In genomic region chr10:4826788-4827324, GRCh38 we compare ENCODE assay signal across 8 cellular contexts. TPM values are rescaled to one million over a fixed set of nuclear protein-coding genes. Genes with fewer than 3 reads are reported as not detected.
A peak's percentile ranks its signal among the peaks of the same experiment; 100 is the strongest.
DNase-seq lines count a peak whose midpoint lies in the region; ATAC-seq, FAIRE-seq and TF ChIP-seq lines count a peak whose summit lies in the region.

No MANE protein-coding gene starts in this region.

- H3K4me1 ChIP-seq in iPS-15b (ENCODE audit: control insufficient read depth, insufficient read depth, low read length) (no peaks in the 10 kb centered on the region), small intestine (ENCODE audit: control insufficient read depth in 2 of 2, insufficient read depth in 1 of 2, low read depth in 1 of 2, low read length in 1 of 2) (no peaks in the 10 kb centered on the region)

- no peaks in the 10 kb centered on the region for H3K36me3 ChIP-seq in iPS-15b (ENCODE audit: control insufficient read depth, insufficient read depth, low read length)
- H3K36me3 ChIP-seq in small intestine (ENCODE audit: control insufficient read depth in 2 of 2, insufficient read depth in 2 of 2, low read length in 2 of 2), result no peaks in the 10 kb centered on the region

- H3K27ac Mint-ChIP-seq in HFFc6, result peak overlapping the region; percentile 79; the same call in 1 of the 2 replicates
- H3K27ac Mint-ChIP-seq in activated T-helper 2 cell treated with anti-CD3 and anti-CD28 coated beads, Interferon-gamma antibody, Interleukin-2, Interleukin-4, amounts not matched to agents 10 μg/mL and 5 μg/mL and 100 μg/mL, durations not matched to agents 14 hours and 24 hours and 36 hours, result peak overlapping the region; percentile 56

- peak overlapping the region in 1 of 2 donors; percentile 93 for H3K27ac ChIP-seq in small intestine (ENCODE audit: low read depth in 1 of 2, low read length in 1 of 2)

- no peak for FAIRE-seq in small intestine (lab: Jason Lieb, UNC)

- H3K27me3 ChIP-seq in iPS-15b (ENCODE audit: control insufficient read depth, insufficient read depth, low read length), result peaks cover 13% of the 10 kb centered on the region
- no peaks in the 10 kb centered on the region for H3K27me3 ChIP-seq in small intestine (ENCODE audit: control insufficient read depth in 2 of 2, insufficient read depth in 2 of 2, low read length in 2 of 2)

- no peak for TF ChIP-seq CTCF in HFFc6 (IDR thresholded peaks at IDR 0.05)

- peak overlapping the region; percentile 84 for H3K4me3 Mint-ChIP-seq in HFFc6
- H3K4me3 Mint-ChIP-seq in activated T-helper 2 cell treated with anti-CD3 and anti-CD28 coated beads, Interferon-gamma antibody, Interleukin-2, Interleukin-4, amounts not matched to agents 10 μg/mL and 5 μg/mL and 100 μg/mL, durations not matched to agents 14 hours and 24 hours and 36 hours (ENCODE audit: low read depth), result peak overlapping the region; percentile 82

- no peak for DNase-seq in HFFc6
- no peak for DNase-seq in activated T-helper 2 cell treated with anti-CD3 and anti-CD28 coated beads, Interferon-gamma antibody, Interleukin-2, Interleukin-4, amounts not matched to agents 10 μg/mL and 5 μg/mL and 100 μg/mL, durations not matched to agents 14 hours and 24 hours and 36 hours (ENCODE audit: low spot score)
- peak; percentile 13 for DNase-seq in small intestine
- no peak for DNase-seq in HuH-7 (ENCODE audit: low spot score)
- DNase-seq in Kasumi-1 (lab: John Stamatoyannopoulos, UW), result no peak

- H3K9me3 ChIP-seq in iPS-15b (ENCODE audit: control insufficient read depth, insufficient read depth, low read length) (no peaks in the 10 kb centered on the region), small intestine (ENCODE audit: control insufficient read depth, low read depth) (no peaks in the 10 kb centered on the region)

- H3K4me1 Mint-ChIP-seq in HFFc6 (ENCODE audit: low read depth), result peaks cover 26% of the 10 kb centered on the region
- peaks cover 8% of the 10 kb centered on the region for H3K4me1 Mint-ChIP-seq in activated T-helper 2 cell treated with anti-CD3 and anti-CD28 coated beads, Interferon-gamma antibody, Interleukin-2, Interleukin-4, amounts not matched to agents 10 μg/mL and 5 μg/mL and 100 μg/mL, durations not matched to agents 14 hours and 24 hours and 36 hours (ENCODE audit: low read depth)

- H3K36me3 Mint-ChIP-seq in HFFc6 (ENCODE audit: low read depth), result peaks cover 5% of the 10 kb centered on the region; the same call in 1 of the 2 replicates
- H3K36me3 Mint-ChIP-seq in activated T-helper 2 cell treated with anti-CD3 and anti-CD28 coated beads, Interferon-gamma antibody, Interleukin-2, Interleukin-4, amounts not matched to agents 10 μg/mL and 5 μg/mL and 100 μg/mL, durations not matched to agents 14 hours and 24 hours and 36 hours (ENCODE audit: low read depth), result peaks cover 12% of the 10 kb centered on the region

- H3K9ac ChIP-seq in iPS-15b (ENCODE audit: low read depth, low read length), result no peak overlapping the region

- H3K27me3 Mint-ChIP-seq in HFFc6 (ENCODE audit: insufficient read depth), result no peaks in the 10 kb centered on the region; the same call in 1 of the 2 replicates
- peaks cover 30% of the 10 kb centered on the region for H3K27me3 Mint-ChIP-seq in activated T-helper 2 cell treated with anti-CD3 and anti-CD28 coated beads, Interferon-gamma antibody, Interleukin-2, Interleukin-4, amounts not matched to agents 10 μg/mL and 5 μg/mL and 100 μg/mL, durations not matched to agents 14 hours and 24 hours and 36 hours (ENCODE audit: low read depth)

- ATAC-seq in HG03565 (IDR thresholded peaks at IDR 0.05; ENCODE audit: unreplicated experiment) (no peak), GM21390 (IDR thresholded peaks at IDR 0.05; ENCODE audit: unreplicated experiment) (no peak)

- H3K9me3 Mint-ChIP-seq in HFFc6, result peaks cover 5% of the 10 kb centered on the region; the same call in 1 of the 2 replicates
- no peaks in the 10 kb centered on the region for H3K9me3 Mint-ChIP-seq in activated T-helper 2 cell treated with anti-CD3 and anti-CD28 coated beads, Interferon-gamma antibody, Interleukin-2, Interleukin-4, amounts not matched to agents 10 μg/mL and 5 μg/mL and 100 μg/mL, durations not matched to agents 14 hours and 24 hours and 36 hours

- 30 to 51% (median 44%) methylated on average over 13 of the region's 13 CpGs for WGBS in small intestine, 3 donors

- intact Hi-C loops in activated T-helper 2 cell treated with anti-CD3 and anti-CD28 coated beads, Interferon-gamma antibody, Interleukin-2, Interleukin-4, amounts not matched to agents 10 μg/mL and 5 μg/mL and 100 μg/mL, durations not matched to agents 14 hours and 24 hours and 36 hours (cut with micrococcal nuclease), result loop anchor here (10.0 kb wide), 1 partner anchor 618 kb away; no protein-coding TSS in a partner anchor

- H3K4me3 ChIP-seq in iPS-15b (ENCODE audit: low read depth, low read length), result peak overlapping the region; percentile 41
- peak overlapping the region in 1 of 2 donors; percentile 62 for H3K4me3 ChIP-seq in small intestine (ENCODE audit: low read depth in 1 of 2, low read length in 2 of 2)

RNA-seq across cellular contexts. Expression of gene AKR1E2, which starts 0.8 kb away (rescaled TPM):
- 1 to 10 TPM in 3 of 6 experiments, under 1 TPM in 2, not detected in 1; 0.59 to 1.5 (median 1.1) TPM for total RNA-seq in HFFc6 (2021; fragmentation: NEBNext Ultra II Directional; extraction: Animal tissue kit (Norgen Biotek cat#: 25700))
- total RNA-seq in activated T-helper 2 cell treated with anti-CD3 and anti-CD28 coated beads, Interferon-gamma antibody, Interleukin-2, Interleukin-4, amounts not matched to agents 10 μg/mL and 5 μg/mL and 100 μg/mL, durations not matched to agents 14 hours and 24 hours and 36 hours, result 8.3 and 10.1 TPM in 2 replicates
- 1 to 10 TPM in 1 of 3 donors, under 1 TPM in 1, not detected in 1; 0.89 to 3.2 TPM for polyA plus RNA-seq in small intestine
